2 cellular contexts compared by ENCODE assay signal in genomic region chr3:46566040-46566631, GRCh38.
A peak's percentile ranks its signal among the peaks of the same experiment; 100 is the strongest.
TF ChIP-seq lines count a peak whose summit lies in the region.

LRRC2 (minus strand) TSS chr3:46566302; CDS start chr3:46551591, 14,711 bp downstream.

TF ChIP-seq in GM23338, 12 proteins besides CTCF, POLR2A, EP300 and RAD21 (continued from another document):
- TF ChIP-seq ZNF462 (CRISPR knock-in tag; IDR thresholded peaks at IDR 0.05) (no peak), POLR2AphosphoS5 (IDR thresholded peaks at IDR 0.05; ENCODE audit: low read depth) (no peak), ZNF331 (CRISPR knock-in tag; IDR thresholded peaks at IDR 0.05; ENCODE audit: low read depth) (no peak), EZH2phosphoT487 (IDR thresholded peaks at IDR 0.05; ENCODE audit: unreplicated experiment) (no peak), EZH2 (IDR thresholded peaks at IDR 0.05; ENCODE audit: low read depth, unreplicated experiment) (no peak), REST (IDR thresholded peaks at IDR 0.05; ENCODE audit: unreplicated experiment) (no peak), ZNF114 (CRISPR knock-in tag; IDR thresholded peaks at IDR 0.05) (no peak)

TF ChIP-seq in WTC11, 78 proteins besides CTCF, POLR2A, EP300 and RAD21 (continued from another document):
- peak; percentile 98; the same call in 1 of the 2 replicates for TF ChIP-seq FOXP1 (CRISPR knock-in tag; IDR thresholded peaks at IDR 0.05; ENCODE audit: borderline replicate concordance)
- no peak for TF ChIP-seq ZNF671 (CRISPR knock-in tag; IDR thresholded peaks at IDR 0.05)
